8 cellular contexts compared by ENCODE assay signal in the genomic region with DNA sequence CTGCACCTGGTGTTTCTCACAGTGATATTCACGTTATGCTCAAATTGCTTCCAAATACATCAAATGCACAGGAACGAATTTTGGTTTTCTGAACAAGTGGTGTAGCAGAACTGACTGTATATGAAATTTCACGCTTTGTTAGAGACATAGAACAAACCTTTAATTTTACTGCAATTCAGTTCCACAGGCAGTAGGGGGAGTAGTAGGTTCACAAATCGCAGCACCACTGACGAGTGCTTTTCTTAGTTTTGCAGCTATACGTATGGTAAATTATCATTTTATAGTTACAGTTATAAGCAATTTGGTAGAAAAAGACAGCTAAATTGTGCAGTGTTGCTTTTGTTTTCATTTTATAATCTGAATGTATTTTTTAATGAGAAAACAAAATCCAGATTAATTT.
DNase-seq lines count a peak whose midpoint lies in the region; ATAC-seq, FAIRE-seq and TF ChIP-seq lines count a peak whose summit lies in the region.

No MANE protein-coding gene starts in this region.

- in situ Hi-C loops in HepG2 (cut with HindIII; ENCODE audit: extremely low pct_ligation_motif_present, low pct_unique_long_range_greater_than_20kb), result loop anchor here (10.0 to 25.0 kb wide), 2 partner anchors 393 to 545 kb away; no protein-coding TSS in a partner anchor

- DNase-seq in CD1c-positive myeloid dendritic cell (ENCODE audit: extremely low spot score) (peak; percentile 17), LNCaP clone FGC (ENCODE audit: low read depth) (peak; percentile 25), WTC11 (ENCODE audit: low spot score) (no peak), HepG2 (ENCODE audit: low spot score) (peak; percentile 19), cortex of kidney (lab: John Stamatoyannopoulos, UW) (no peak), Right ventricle myocardium inferior (ENCODE audit: missing footprints) (no peak)

- ATAC-seq in GM18858 (IDR thresholded peaks at IDR 0.05; ENCODE audit: unreplicated experiment), result peak; percentile 66
- peak; percentile 69 for ATAC-seq in WTC11
- ATAC-seq in HepG2, result peak; percentile 73
- ATAC-seq in Right ventricle myocardium inferior, result no peak
- no peak for ATAC-seq in GM19455 (IDR thresholded peaks at IDR 0.05; ENCODE audit: unreplicated experiment)

- FAIRE-seq in HepG2 (lab: Jason Lieb, UNC), result peak; percentile 60

- peaks cover 32% of the 10 kb centered on the region for H3K4me1 Mint-ChIP-seq in WTC11

- H3K27ac Mint-ChIP-seq in WTC11, result no peak overlapping the region

- intact Hi-C loops in HepG2 (cut with micrococcal nuclease; ENCODE audit: unreplicated experiment), result loop anchor here (1.0 to 5.0 kb wide), 5 partner anchors 315 to 596 kb away; no protein-coding TSS in a partner anchor
- intact Hi-C loops in Right ventricle myocardium inferior (cut with DNase I), result no loop called here

- no peaks in the 10 kb centered on the region for H3K36me3 ChIP-seq in HepG2 (replicated peaks in 1 of 2; ENCODE audit: control insufficient read depth in 1 of 2, insufficient read depth in 2 of 2, low read length in 2 of 2)

- TF ChIP-seq CTCF in LNCaP clone FGC (IDR thresholded peaks at IDR 0.05; ENCODE audit: control insufficient read depth, extremely low read depth, insufficient read depth) (peak; percentile 91), WTC11 (IDR thresholded peaks at IDR 0.05) (peak; percentile 73), HepG2 (CRISPR knock-in tag; IDR thresholded peaks at IDR 0.05) (peak; percentile 79)

- no peak overlapping the region for H3K4me3 ChIP-seq in LNCaP clone FGC (ENCODE audit: low read depth, low read length)
- H3K4me3 ChIP-seq in HepG2 (replicated peaks in 1 of 3; ENCODE audit: insufficient read depth in 1 of 3, low read depth in 2 of 3, low read length in 3 of 3), result no peak overlapping the region

- H3K9me3 Mint-ChIP-seq in WTC11, result peaks cover 18% of the 10 kb centered on the region

- no TSS peak for BruUV-seq in HepG2 (replicated peaks; lab: Mats Ljungman, UMichigan)

- TF ChIP-seq EP300 in HepG2 (IDR thresholded peaks at IDR 0.05; ENCODE audit: low read depth in 2 of 2, low read length in 2 of 2) (no peak), HepG2 (CRISPR knock-in tag; IDR thresholded peaks at IDR 0.05; ENCODE audit: borderline replicate concordance) (no peak)

- no peak overlapping the region for H3K4me3 Mint-ChIP-seq in WTC11

- peaks cover 10% of the 10 kb centered on the region; the same call in 1 of the 2 replicates for H3K36me3 Mint-ChIP-seq in WTC11

- 24% methylated on average over 6 of the region's 6 CpGs for WGBS in HepG2 (ENCODE audit: low lambda C conversion rate)

- H3K4me2 ChIP-seq in HepG2 (ENCODE audit: low read depth, low read length), result no peak overlapping the region

- TF ChIP-seq POLR2A in HepG2 (IDR thresholded peaks at IDR 0.05; ENCODE audit: insufficient read depth in 1 of 2, low read depth in 2 of 2, low read length in 2 of 2), result no peak

- H3K9ac ChIP-seq in HepG2 (ENCODE audit: insufficient read depth, low read depth, low read length), result no peak overlapping the region

- H3K27ac ChIP-seq in HepG2 (ENCODE audit: extremely low read length, insufficient read depth, low read length), result no peak overlapping the region

- H3K4me1 ChIP-seq in HepG2 (ENCODE audit: insufficient read depth, low read length), result no peaks in the 10 kb centered on the region

- H2AFZ ChIP-seq in HepG2 (ENCODE audit: low read length), result no peak overlapping the region

- no peaks in the 10 kb centered on the region for H4K20me1 ChIP-seq in HepG2 (ENCODE audit: insufficient read depth, low read length)

- H3K9me3 ChIP-seq in HepG2 (ENCODE audit: low read length), result peaks cover 12% of the 10 kb centered on the region; the same call in 1 of the 2 replicates

- H3K27me3 Mint-ChIP-seq in WTC11 (ENCODE audit: low read depth), result no peaks in the 10 kb centered on the region

- TF ChIP-seq RAD21 in HepG2 (CRISPR knock-in tag; IDR thresholded peaks at IDR 0.05), result peak; percentile 61

- H3K79me2 ChIP-seq in HepG2 (ENCODE audit: insufficient read depth, low read length), result no peaks in the 10 kb centered on the region

- H3K27me3 ChIP-seq in HepG2 (ENCODE audit: control insufficient read depth in 1 of 2, insufficient read depth in 2 of 2, low read length in 2 of 2), result no peaks in the 10 kb centered on the region

- POLR2A ChIA-PET in WTC11 (lab: Charles Lee) (no interaction called here), HepG2 (lab: Yijun Ruan, JAX) (no interaction called here)

- CTCF ChIA-PET in WTC11 (lab: Charles Lee), result interaction anchor here (0.5 to 2.7 kb wide), 23 partner anchors 13 to 562 kb away, joined by 3 to 11 read pairs (median 3); no protein-coding TSS in a partner anchor
- CTCF ChIA-PET in HepG2 (lab: Yijun Ruan, JAX; ENCODE audit: low intra/inter-chr PET ratio, low total read pairs), result interaction anchor here (1.0 to 2.4 kb wide), 4 partner anchors 340 to 596 kb away, joined by 3 to 5 read pairs (median 4); no protein-coding TSS in a partner anchor

TF ChIP-seq in WTC11, 78 proteins besides CTCF, POLR2A, EP300 and RAD21 (continues in another document):
- no peak for TF ChIP-seq AFF4 (CRISPR knock-in tag; IDR thresholded peaks at IDR 0.05; ENCODE audit: borderline replicate concordance)

TF ChIP-seq in HepG2, 621 proteins besides CTCF, POLR2A, EP300 and RAD21 (continues in another document):
- no peak for TF ChIP-seq KIAA2018 (CRISPR knock-in tag; IDR thresholded peaks at IDR 0.05; ENCODE audit: borderline replicate concordance)
- peak; percentile 61 for TF ChIP-seq SMC3 (IDR thresholded peaks at IDR 0.05; ENCODE audit: low read length)
- TF ChIP-seq, protein P1, sequence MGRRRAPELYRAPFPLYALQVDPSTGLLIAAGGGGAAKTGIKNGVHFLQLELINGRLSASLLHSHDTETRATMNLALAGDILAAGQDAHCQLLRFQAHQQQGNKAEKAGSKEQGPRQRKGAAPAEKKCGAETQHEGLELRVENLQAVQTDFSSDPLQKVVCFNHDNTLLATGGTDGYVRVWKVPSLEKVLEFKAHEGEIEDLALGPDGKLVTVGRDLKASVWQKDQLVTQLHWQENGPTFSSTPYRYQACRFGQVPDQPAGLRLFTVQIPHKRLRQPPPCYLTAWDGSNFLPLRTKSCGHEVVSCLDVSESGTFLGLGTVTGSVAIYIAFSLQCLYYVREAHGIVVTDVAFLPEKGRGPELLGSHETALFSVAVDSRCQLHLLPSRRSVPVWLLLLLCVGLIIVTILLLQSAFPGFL (CRISPR knock-in tag; IDR thresholded peaks at IDR 0.05), result no peak
- TF ChIP-seq ZNF253 (CRISPR knock-in tag; IDR thresholded peaks at IDR 0.05; ENCODE audit: borderline replicate concordance), result no peak
- peak; percentile 89 for TF ChIP-seq ZNF230 (CRISPR knock-in tag; IDR thresholded peaks at IDR 0.05)
- no peak for TF ChIP-seq HNF4G (IDR thresholded peaks at IDR 0.05; ENCODE audit: borderline replicate concordance, low read depth, low read length)
- TF ChIP-seq HNF4G (CRISPR knock-in tag; IDR thresholded peaks at IDR 0.05; ENCODE audit: borderline replicate concordance, low read depth), result no peak
- TF ChIP-seq CENPT (CRISPR knock-in tag; IDR thresholded peaks at IDR 0.05; ENCODE audit: low read depth), result no peak
- TF ChIP-seq RFX5 (IDR thresholded peaks at IDR 0.05; ENCODE audit: low read depth, low read length), result no peak

Comparison
In these comparisons a context has a peak if more than half of its experiments do, and no peak if none do; other contexts are left out.
1. DNase-seq: peak in CD1c-positive myeloid dendritic cell (single experiment), LNCaP clone FGC (single experiment) and HepG2 (single experiment); none in WTC11 (single experiment), cortex of kidney (single experiment) and Right ventricle myocardium inferior (single experiment).
2. ATAC-seq: peak in GM18858 (single experiment), WTC11 (single experiment) and HepG2 (single experiment); none in Right ventricle myocardium inferior (single experiment) and GM19455 (single experiment).
3. Peak in every context shown above with its lines, with median percentiles within 50 percentile points of each other: CTCF ChIP-seq.